8 cellular contexts compared by ENCODE assay signal in genomic region chr2:207530160-207531023, GRCh38. TPM values are rescaled to one million over a fixed set of nuclear protein-coding genes. Genes with fewer than 3 reads are reported as not detected.
A peak's percentile ranks its signal among the peaks of the same experiment; 100 is the strongest.
DNase-seq lines count a peak whose midpoint lies in the region; ATAC-seq, FAIRE-seq and TF ChIP-seq lines count a peak whose summit lies in the region.

No MANE protein-coding gene starts in this region.

- peak overlapping the region; percentile 75 for H3K4me2 ChIP-seq in OCI-LY3 (ENCODE audit: low read length)

- H3K27me3 ChIP-seq in OCI-LY3 (ENCODE audit: low read depth, low read length), result no peaks in the 10 kb centered on the region
- no peaks in the 10 kb centered on the region for H3K27me3 ChIP-seq in esophagus squamous epithelium

- H3K9ac ChIP-seq in OCI-LY3 (ENCODE audit: low read length), result peak overlapping the region; percentile 94

- FAIRE-seq in GM12891 (lab: Jason Lieb, UNC), result peak; percentile 64

- peak; percentile 19 for ATAC-seq in HG03025 (IDR thresholded peaks at IDR 0.05; ENCODE audit: low FRiP score, unreplicated experiment)
- ATAC-seq in activated T-cell treated with anti-CD3 and anti-CD28 coated beads, Interleukin-2, amount 50 U/mL, for 4 hours, result peak; percentile 1 to 2
- peak in 1 of 2 donors; percentile 2 for ATAC-seq in natural killer cell treated with Interleukin-12 subunit alpha and Interleukin-12 subunit beta and Interleukin-15 and Interleukin-18, amount 100 ng/mL, for 72 hours

- DNase-seq in GM12891 (ENCODE audit: insufficient read length, low spot score) (peak; percentile 15), esophagus squamous epithelium (lab: John Stamatoyannopoulos, UW) (no peak), middle frontal gyrus (ENCODE audit: extremely low spot score, low spot score) (no peak)
- DNase-seq in activated T-cell treated with anti-CD3 and anti-CD28 coated beads, Interleukin-2, amount 50 U/mL, for 4 hours, result peak; percentile 32
- peak; percentile 72 for DNase-seq in natural killer cell treated with Interleukin-12 subunit alpha and Interleukin-12 subunit beta and Interleukin-15 and Interleukin-18, amount 100 ng/mL, for 72 hours (ENCODE audit: low spot score)

- H3K9me3 ChIP-seq in OCI-LY3 (ENCODE audit: insufficient read depth, low read length), result no peaks in the 10 kb centered on the region
- H3K9me3 ChIP-seq in esophagus squamous epithelium, result no peaks in the 10 kb centered on the region

- H3K4me1 Mint-ChIP-seq in activated T-cell treated with anti-CD3 and anti-CD28 coated beads, Interleukin-2, amount 50 U/mL, for 4 hours (ENCODE audit: low read depth), result peaks cover 62% of the 10 kb centered on the region
- H3K4me1 Mint-ChIP-seq in natural killer cell treated with Interleukin-12 subunit alpha and Interleukin-12 subunit beta and Interleukin-15 and Interleukin-18, amount 100 ng/mL, for 72 hours (ENCODE audit: low read depth in 2 of 2), result peaks cover 42 to 59% of the 10 kb centered on the region in 2 donors

- intact Hi-C loops in esophagus squamous epithelium (cut with DNase I), result no loop called here

- peaks cover 23% of the 10 kb centered on the region for H3K36me3 ChIP-seq in OCI-LY3 (replicated peaks; ENCODE audit: low read depth, low read length)
- H3K36me3 ChIP-seq in esophagus squamous epithelium, result no peaks in the 10 kb centered on the region

- H3K79me2 ChIP-seq in OCI-LY3 (ENCODE audit: low read length), result peaks cover 70% of the 10 kb centered on the region

- H3K4me3 Mint-ChIP-seq in activated T-cell treated with anti-CD3 and anti-CD28 coated beads, Interleukin-2, amount 50 U/mL, for 4 hours, result peak overlapping the region; percentile 98
- peak overlapping the region; percentile 95 for H3K4me3 Mint-ChIP-seq in natural killer cell treated with Interleukin-12 subunit alpha and Interleukin-12 subunit beta and Interleukin-15 and Interleukin-18, amount 100 ng/mL, for 72 hours

- peak overlapping the region; percentile 90 for H3K4me3 ChIP-seq in OCI-LY3 (ENCODE audit: low read length)
- peak overlapping the region; percentile 68 to 80 (median 76) for H3K4me3 ChIP-seq in esophagus squamous epithelium

- no peaks in the 10 kb centered on the region for H3K27me3 Mint-ChIP-seq in activated T-cell treated with anti-CD3 and anti-CD28 coated beads, Interleukin-2, amount 50 U/mL, for 4 hours (ENCODE audit: low read depth)
- H3K27me3 Mint-ChIP-seq in natural killer cell treated with Interleukin-12 subunit alpha and Interleukin-12 subunit beta and Interleukin-15 and Interleukin-18, amount 100 ng/mL, for 72 hours, result no peaks in the 10 kb centered on the region

- H3K36me3 Mint-ChIP-seq in activated T-cell treated with anti-CD3 and anti-CD28 coated beads, Interleukin-2, amount 50 U/mL, for 4 hours (ENCODE audit: insufficient read depth), result peaks cover 8% of the 10 kb centered on the region
- peaks cover 17% of the 10 kb centered on the region for H3K36me3 Mint-ChIP-seq in natural killer cell treated with Interleukin-12 subunit alpha and Interleukin-12 subunit beta and Interleukin-15 and Interleukin-18, amount 100 ng/mL, for 72 hours

- TF ChIP-seq CTCF in OCI-LY3 (IDR thresholded peaks at IDR 0.05; ENCODE audit: low read depth, low read length), result no peak
- TF ChIP-seq CTCF in esophagus squamous epithelium (IDR thresholded peaks at IDR 0.05), result no peak

- H3K27ac Mint-ChIP-seq in natural killer cell treated with Interleukin-12 subunit alpha and Interleukin-12 subunit beta and Interleukin-15 and Interleukin-18, amount 100 ng/mL, for 72 hours, result peak overlapping the region; percentile 96

- H2AFZ ChIP-seq in OCI-LY3 (ENCODE audit: low read depth, low read length), result no peak overlapping the region

- H3K4me1 ChIP-seq in OCI-LY3 (ENCODE audit: low read length) (peaks cover 36% of the 10 kb centered on the region), esophagus squamous epithelium (peaks cover 31 to 56% (median 34%) of the 10 kb centered on the region in 3 donors)

- H3K9me3 Mint-ChIP-seq in activated T-cell treated with anti-CD3 and anti-CD28 coated beads, Interleukin-2, amount 50 U/mL, for 4 hours, result no peaks in the 10 kb centered on the region
- peaks cover 9% of the 10 kb centered on the region for H3K9me3 Mint-ChIP-seq in natural killer cell treated with Interleukin-12 subunit alpha and Interleukin-12 subunit beta and Interleukin-15 and Interleukin-18, amount 100 ng/mL, for 72 hours

- TF ChIP-seq POLR2A in GM12891 (IDR thresholded peaks at IDR 0.05; ENCODE audit: low read depth, low read length) (peak; percentile 50), esophagus squamous epithelium (IDR thresholded peaks at IDR 0.05) (peak in 2 of 4 donors; percentile 38 to 48)

- whole genome bisulfite sequencing in esophagus squamous epithelium, 2 donors, result 0 to 1% methylated on average over 15 to 18 of the region's 93 CpGs

- H3K27ac ChIP-seq in OCI-LY3 (ENCODE audit: low read length), result peak overlapping the region; percentile 93
- H3K27ac ChIP-seq in esophagus squamous epithelium, result peak overlapping the region; percentile 99
- peak overlapping the region; percentile 91 for H3K27ac ChIP-seq in temporal lobe (ENCODE audit: low read depth, low read length)

- peaks cover 31% of the 10 kb centered on the region for H4K20me1 ChIP-seq in OCI-LY3 (ENCODE audit: insufficient read depth, low read length)

TF ChIP-seq in GM12891, 5 proteins besides CTCF, POLR2A, EP300 and RAD21:
- TF ChIP-seq POLR2AphosphoS5 (IDR thresholded peaks at IDR 0.05; ENCODE audit: low read depth, low read length) (peak; percentile 47), POU2F2 (IDR thresholded peaks at IDR 0.05; ENCODE audit: low read depth, low read length) (0 out of 2 replicates have a peak, but pooled peaks have one; percentile 42), SPI1 (IDR thresholded peaks at IDR 0.05; ENCODE audit: low read depth, low read length) (no peak), PAX5 (IDR thresholded peaks at IDR 0.05; ENCODE audit: insufficient read depth, low read length, severe bottlenecking) (no peak), TAF1 (IDR thresholded peaks at IDR 0.05; ENCODE audit: low read depth, low read length) (peak; percentile 62; the same call in 1 of the 2 replicates)

RNA-seq across cellular contexts. Expression of gene CREB1, which starts 0.6 kb away (rescaled TPM):
- 24.4 TPM for polyA plus RNA-seq in GM12891 (2012; ENCODE audit: low read depth, missing spikeins)
- 10 to 100 TPM; 55.2 to 71.1 (median 59.5) TPM for total RNA-seq in activated T-cell treated with anti-CD3 and anti-CD28 coated beads, Interleukin-2, amount 50 U/mL, for 4 hours
- 10 to 100 TPM; 33.9 to 44.3 (median 37.1) TPM for total RNA-seq in esophagus squamous epithelium
- 100 to 1,000 TPM in 1 of 2 donors, 10 to 100 TPM in 1; 96.8 to 125 TPM for total RNA-seq in natural killer cell treated with Interleukin-12 subunit alpha and Interleukin-12 subunit beta and Interleukin-15 and Interleukin-18, amount 100 ng/mL, for 72 hours
- total RNA-seq in temporal lobe, result 77.0 TPM

Comparison
In these comparisons a context has a peak if more than half of its experiments do, and no peak if none do; other contexts are left out.
1. DNase-seq: peak in GM12891 (single experiment), activated T-cell treated with anti-CD3 and anti-CD28 coated beads, Interleukin-2, amount 50 U/mL, for 4 hours (single experiment) and natural killer cell treated with Interleukin-12 subunit alpha and Interleukin-12 subunit beta and Interleukin-15 and Interleukin-18, amount 100 ng/mL, for 72 hours (single experiment); none in esophagus squamous epithelium (single experiment) and middle frontal gyrus (single experiment).
2. Peak in every context shown above with its lines, with median percentiles within 50 percentile points of each other: H3K27ac ChIP-seq.